Comparison of ENCODE assay signal across 22 cellular contexts in genomic region chr3:184590795-184591194, GRCh38. TPM values are rescaled to one million over a fixed set of nuclear protein-coding genes. Genes with fewer than 3 reads are reported as not detected.
DNase-seq lines count a peak whose midpoint lies in the region; ATAC-seq and TF ChIP-seq lines count a peak whose summit lies in the region.
"Had no signal": no experiment of that assay in that cellular context is flagged by ENCODE, and none has a peak within 500 bp of the region (broad histone marks: within the 10 kb centered on the region; RNA-seq: fewer than 3 reads in every experiment).

No MANE protein-coding gene starts in this region.

- H3K4me3 Mint-ChIP-seq in Calu3 (ENCODE audit: low read depth, unreplicated experiment) = no peak overlapping the region
- no peak overlapping the region for H3K4me3 Mint-ChIP-seq in CD14-positive monocyte
- H3K4me3 Mint-ChIP-seq: activated naive CD8-positive, alpha-beta T cell treated with anti-CD3 and anti-CD28 coated beads for 36 hours; brain; naive thymus-derived CD8-positive, alpha-beta T cell had no signal

- BruUV-seq in Calu3 (replicated peaks; lab: Mats Ljungman, UMichigan) = no TSS peak

- H3K27ac Mint-ChIP-seq in Calu3 (ENCODE audit: unreplicated experiment) (no peak overlapping the region), CD14-positive monocyte (no peak overlapping the region)
- H3K27ac Mint-ChIP-seq: activated naive CD8-positive, alpha-beta T cell treated with anti-CD3 and anti-CD28 coated beads for 36 hours; naive thymus-derived CD8-positive, alpha-beta T cell had no signal

- TF ChIP-seq CTCF in Calu3 (IDR thresholded peaks at IDR 0.05; ENCODE audit: unreplicated experiment) = no peak
- no peak for TF ChIP-seq CTCF in CD14-positive monocyte (IDR thresholded peaks at IDR 0.05)

- no peaks in the 10 kb centered on the region for H3K4me1 Mint-ChIP-seq in Calu3 (ENCODE audit: low read depth, unreplicated experiment)
- H3K4me1 Mint-ChIP-seq in CD14-positive monocyte = peaks cover 13% of the 10 kb centered on the region
- H3K4me1 Mint-ChIP-seq: activated naive CD8-positive, alpha-beta T cell treated with anti-CD3 and anti-CD28 coated beads for 36 hours had no signal

- CTCF ChIA-PET in Calu3 (lab: Charles Lee) = interaction anchor here (0.6 to 0.9 kb wide), 3 partner anchors 12 to 76 kb away, joined by 3 read pairs; no protein-coding TSS in a partner anchor

- intact Hi-C loops in Calu3 (cut with micrococcal nuclease; ENCODE audit: unreplicated experiment) = no loop called here
- intact Hi-C loops in left colon (cut with DNase I, micrococcal nuclease) = no loop called here
- intact Hi-C loops in CD14-positive monocyte (cut with micrococcal nuclease) = no loop called here

- H3K27me3 Mint-ChIP-seq in Calu3 (ENCODE audit: unreplicated experiment) (no peaks in the 10 kb centered on the region), CD14-positive monocyte (ENCODE audit: low read depth in 3 of 3) (peaks cover 0 to 7% (median 3%) of the 10 kb centered on the region in 3 donors)
- H3K27me3 Mint-ChIP-seq: activated naive CD8-positive, alpha-beta T cell treated with anti-CD3 and anti-CD28 coated beads for 36 hours had no signal

- no peaks in the 10 kb centered on the region for H3K36me3 Mint-ChIP-seq in Calu3 (ENCODE audit: insufficient read depth, unreplicated experiment)
- no peaks in the 10 kb centered on the region for H3K36me3 Mint-ChIP-seq in CD14-positive monocyte
- H3K36me3 Mint-ChIP-seq: activated naive CD8-positive, alpha-beta T cell treated with anti-CD3 and anti-CD28 coated beads for 36 hours; brain; naive thymus-derived CD8-positive, alpha-beta T cell had no signal

- no peaks in the 10 kb centered on the region for H3K9me3 Mint-ChIP-seq in Calu3 (ENCODE audit: low read depth, unreplicated experiment)
- no peaks in the 10 kb centered on the region for H3K9me3 Mint-ChIP-seq in CD14-positive monocyte
- H3K9me3 Mint-ChIP-seq: activated naive CD8-positive, alpha-beta T cell treated with anti-CD3 and anti-CD28 coated beads for 36 hours; naive thymus-derived CD8-positive, alpha-beta T cell had no signal

- ATAC-seq in left colon (peak; percentile 13), HG02678 (IDR thresholded peaks at IDR 0.05; ENCODE audit: unreplicated experiment) (no peak)
- ATAC-seq: activated CD4-positive, CD25-positive, alpha-beta regulatory T cell treated with anti-CD3 and anti-CD28 coated beads, Interleukin-2, amount 50 U/mL, for 24 hours; HCT116; naive thymus-derived CD8-positive, alpha-beta T cell; stimulated activated naive CD8-positive, alpha-beta T cell treated with anti-CD3 and anti-CD28 coated beads, Interleukin-15, Interleukin-2, amounts not matched to agents 100 U/mL and 50 U/mL, for 24 hours had no signal

- DNase-seq in DMS79 treated with DMSO at 0.1 percent for 48 hours (lab: John Stamatoyannopoulos, UW) = peak; percentile 13
- DNase-seq in DMS79 (lab: John Stamatoyannopoulos, UW) = no peak
- peak; percentile 64 for DNase-seq in Calu3
- DNase-seq in NCI-H345 (lab: John Stamatoyannopoulos, UW) = peak; percentile 70
- DNase-seq in left colon = no peak
- DNase-seq in activated effector memory CD4-positive, alpha-beta T cell treated with anti-CD3 and anti-CD28 coated beads, Interleukin-2, amount 50 U/mL, for 16 hours = no peak
- no peak for DNase-seq in CD14-positive monocyte (ENCODE audit: low spot score)
- DNase-seq: 8988T; activated naive CD8-positive, alpha-beta T cell treated with anti-CD3 and anti-CD28 coated beads for 36 hours; hypothalamus; naive thymus-derived CD8-positive, alpha-beta T cell; NCI-H1694; NCI-H526 treated with DMSO at 0.1 percent for 48 hours; stimulated activated CD4-positive, alpha-beta T cell treated with anti-CD3 and anti-CD28 coated beads, Interleukin-2, amount 100 ng/mL, for 24 hours; stimulated activated naive CD8-positive, alpha-beta T cell treated with anti-CD3 and anti-CD28 coated beads, Interleukin-15, Interleukin-2, amounts not matched to agents 100 U/mL and 50 U/mL, for 24 hours; T-helper 9 cell; transverse colon had no signal

RNA-seq across cellular contexts. Expression of gene EPHB3, which starts 29.2 kb away (rescaled TPM):
- total RNA-seq in Calu3 (2022) (2.5 and 2.8 TPM in 2 replicates), left colon (10 to 100 TPM; 29.2 to 32.9 TPM)
- polyA plus RNA-seq in CD14-positive monocyte = 1 to 10 TPM in 1 of 2 donors, under 1 TPM in 1; 0.80 to 1.2 TPM
- total RNA-seq: activated CD8-positive, alpha-beta memory T cell treated with anti-CD3 and anti-CD28 coated beads for 36 hours; naive thymus-derived CD8-positive, alpha-beta T cell had no signal

Comparison
In these comparisons a context has a peak if more than half of its experiments do, and no peak if none do; other contexts are left out.
1. DNase-seq: peak in DMS79 treated with DMSO at 0.1 percent for 48 hours (single experiment), Calu3 (single experiment) and NCI-H345 (single experiment); none in DMS79 (single experiment), left colon (0 of 2), activated effector memory CD4-positive, alpha-beta T cell treated with anti-CD3 and anti-CD28 coated beads, Interleukin-2, amount 50 U/mL, for 16 hours (single experiment) and CD14-positive monocyte (single experiment).